ENCODE assay signal across 9 cellular contexts in the genomic region with DNA sequence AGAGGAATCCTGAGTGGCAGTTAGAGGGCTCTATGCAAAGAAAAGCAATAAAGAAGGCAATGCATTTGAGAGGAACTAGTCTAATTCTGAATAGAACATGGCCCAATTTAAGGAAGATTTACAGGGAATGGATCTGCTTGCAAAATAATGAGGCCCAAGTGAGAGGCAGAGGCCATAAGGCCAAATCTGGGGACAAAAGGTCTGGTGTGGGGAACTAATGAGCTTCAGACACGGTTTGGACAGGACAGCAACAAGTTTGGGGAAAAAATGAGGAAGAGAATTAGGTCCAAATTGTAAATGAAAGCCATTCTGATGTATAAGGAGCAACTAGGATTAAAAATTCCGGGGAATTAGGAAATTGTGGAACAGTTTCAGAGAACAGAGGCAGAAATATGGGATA.
DNase-seq lines count a peak whose midpoint lies in the region; ATAC-seq and TF ChIP-seq lines count a peak whose summit lies in the region.
"Had no signal": no experiment of that assay in that cellular context is flagged by ENCODE, and none has a peak within 500 bp of the region (broad histone marks: within the 10 kb centered on the region; RNA-seq: fewer than 3 reads in every experiment).

No MANE protein-coding gene starts in this region.

- no peaks in the 10 kb centered on the region for H3K27me3 Mint-ChIP-seq in CD4-positive, alpha-beta T cell
- H3K27me3 Mint-ChIP-seq in endothelial cell (ENCODE audit: unreplicated experiment): peaks cover 15% of the 10 kb centered on the region

- intact Hi-C loops in CD4-positive, alpha-beta T cell (cut with DNase I, micrococcal nuclease): loop anchor here in 1 of 2 experiments (5.0 kb wide), 2 partner anchors 539 to 586 kb away; partner anchors contain the start of genes PARP16 and PPIB

- H3K4me1 Mint-ChIP-seq in CD4-positive, alpha-beta T cell (ENCODE audit: low read depth): peaks cover 70% of the 10 kb centered on the region
- peaks cover 57% of the 10 kb centered on the region for H3K4me1 Mint-ChIP-seq in endothelial cell (ENCODE audit: unreplicated experiment)

- H3K36me3 ChIP-seq in NT2/D1 (ENCODE audit: insufficient read depth, insufficient read length, low read length) (peaks cover 9% of the 10 kb centered on the region), neutrophil (peaks cover 10% of the 10 kb centered on the region)

- H3K4me3 ChIP-seq in NT2/D1 (ENCODE audit: insufficient read length, low read depth) (peak overlapping the region; percentile 65), neutrophil (ENCODE audit: low read depth in 1 of 2, low read length in 1 of 2) (peak overlapping the region; percentile 85 to 98)

- DNase-seq in CD4-positive, alpha-beta T cell: no peak
- DNase-seq in NT2/D1 (ENCODE audit: low read depth, low spot score) (no peak), endothelial cell (ENCODE audit: low spot score) (no peak), GM19240 (ENCODE audit: insufficient read length, low spot score) (no peak), NCI-H1436 (lab: John Stamatoyannopoulos, UW) (no peak)
- DNase-seq: NCI-H2029 treated with DMSO at 0.1 percent for 48 hours had no signal

- no peaks in the 10 kb centered on the region for H3K9me3 ChIP-seq in CD4-positive, alpha-beta T cell (ENCODE audit: control insufficient read depth, low read length)
- H3K9me3 ChIP-seq in NT2/D1 (ENCODE audit: insufficient read depth, low read length) (no peaks in the 10 kb centered on the region), neutrophil (no peaks in the 10 kb centered on the region)

- no peak overlapping the region for H3K27ac ChIP-seq in CD4-positive, alpha-beta T cell (ENCODE audit: low read depth, low read length)
- H3K27ac ChIP-seq in neutrophil: peak overlapping the region; percentile 86

- no peak for TF ChIP-seq CTCF in CD4-positive, alpha-beta T cell (IDR thresholded peaks at IDR 0.05)
- no peak for TF ChIP-seq CTCF in endothelial cell (IDR thresholded peaks at IDR 0.05; ENCODE audit: unreplicated experiment)
- no peak for TF ChIP-seq CTCF in neutrophil (IDR thresholded peaks at IDR 0.05)

- no peak for ATAC-seq in CD4-positive, alpha-beta T cell (ENCODE audit: poor library complexity)
- ATAC-seq in HG03457 (IDR thresholded peaks at IDR 0.05; ENCODE audit: unreplicated experiment): no peak
- no peak for ATAC-seq in HG02763 (IDR thresholded peaks at IDR 0.05; ENCODE audit: unreplicated experiment)

- peak overlapping the region; percentile 62 for H3K27ac Mint-ChIP-seq in CD4-positive, alpha-beta T cell
- peak overlapping the region; percentile 62 for H3K27ac Mint-ChIP-seq in endothelial cell (ENCODE audit: unreplicated experiment)

- CTCF ChIA-PET in CD4-positive, alpha-beta T cell (lab: Charles Lee): interaction anchor here (0.7 to 2.3 kb wide), 2 partner anchors 26 to 1761 kb away, joined by 3 to 9 read pairs; no protein-coding TSS in a partner anchor

- POLR2A ChIA-PET in CD4-positive, alpha-beta T cell (lab: Charles Lee): interaction anchor here (1.1 to 1.3 kb wide), 2 partner anchors 26 to 192 kb away, joined by 3 to 4 read pairs; no protein-coding TSS in a partner anchor

- H3K4me3 Mint-ChIP-seq in CD4-positive, alpha-beta T cell: peak overlapping the region; percentile 85
- peak overlapping the region; percentile 98 for H3K4me3 Mint-ChIP-seq in endothelial cell (ENCODE audit: unreplicated experiment)

- H3K9me3 Mint-ChIP-seq in CD4-positive, alpha-beta T cell: no peaks in the 10 kb centered on the region
- no peaks in the 10 kb centered on the region for H3K9me3 Mint-ChIP-seq in endothelial cell (ENCODE audit: unreplicated experiment)

- H3K36me3 Mint-ChIP-seq in CD4-positive, alpha-beta T cell (ENCODE audit: low read depth): peaks cover 12% of the 10 kb centered on the region
- H3K36me3 Mint-ChIP-seq in endothelial cell (ENCODE audit: low read depth, unreplicated experiment): peaks cover 8% of the 10 kb centered on the region

- H3K9ac ChIP-seq in NT2/D1 (ENCODE audit: insufficient read length, low read depth): peak overlapping the region; percentile 85

- no peaks in the 10 kb centered on the region for H3K27me3 ChIP-seq in CD4-positive, alpha-beta T cell (ENCODE audit: control insufficient read depth, insufficient read depth, low read length)
- H3K27me3 ChIP-seq in NT2/D1 (ENCODE audit: insufficient read depth, insufficient read length) (no peaks in the 10 kb centered on the region), neutrophil (no peaks in the 10 kb centered on the region)

- H3K4me1 ChIP-seq in NT2/D1 (ENCODE audit: insufficient read depth, insufficient read length) (no peaks in the 10 kb centered on the region), neutrophil (ENCODE audit: control insufficient read depth in 1 of 2, insufficient read depth in 1 of 2, low read depth in 1 of 2, low read length in 1 of 2) (peaks cover 44 to 54% of the 10 kb centered on the region in 2 experiments)
